10 cellular contexts compared by ENCODE assay signal in genomic region chr5:43231977-43232376, GRCh38. TPM values are rescaled to one million over a fixed set of nuclear protein-coding genes. Genes with fewer than 3 reads are reported as not detected.
DNase-seq lines count a peak whose midpoint lies in the region; ATAC-seq and TF ChIP-seq lines count a peak whose summit lies in the region.
"Had no signal": no experiment of that assay in that cellular context is flagged by ENCODE, and none has a peak within 500 bp of the region (broad histone marks: within the 10 kb centered on the region; RNA-seq: fewer than 3 reads in every experiment).

No MANE protein-coding gene starts in this region.

- H3K4me1 ChIP-seq in Loucy (ENCODE audit: insufficient read depth, low read length, poor library complexity, severe bottlenecking) (peaks cover 4% of the 10 kb centered on the region), uterus (no peaks in the 10 kb centered on the region)

- in situ Hi-C loops in brain microvascular endothelial cell (cut with HindIII; ENCODE audit: low pct_ligation_motif_present, low sequenced_read_pairs) = no loop called here

- H2AFZ ChIP-seq in Loucy (ENCODE audit: low read length) = peak overlapping the region; percentile 62; the same call in 1 of the 2 replicates

- H3F3A ChIP-seq in Loucy (ENCODE audit: low read depth) = no peaks in the 10 kb centered on the region

- H3K79me2 ChIP-seq in Loucy (ENCODE audit: insufficient read depth, low read length) = no peaks in the 10 kb centered on the region

- no peaks in the 10 kb centered on the region for H3K9me2 ChIP-seq in Loucy (replicated peaks; ENCODE audit: low read depth, low read length)

- H3K4me2 ChIP-seq in Loucy (ENCODE audit: low read depth, low read length, poor library complexity, severe bottlenecking) = no peak overlapping the region

- H3K4me1 Mint-ChIP-seq in activated CD8-positive, alpha-beta memory T cell treated with anti-CD3 and anti-CD28 coated beads, Interleukin-2, amount 10 ng/mL, durations not matched to agents 7 days and 5 days = peaks cover 5% of the 10 kb centered on the region
- H3K4me1 Mint-ChIP-seq: naive B cell had no signal

- H3K27me3 Mint-ChIP-seq in activated CD8-positive, alpha-beta memory T cell treated with anti-CD3 and anti-CD28 coated beads, Interleukin-2, amount 10 ng/mL, durations not matched to agents 7 days and 5 days = no peaks in the 10 kb centered on the region
- H3K27me3 Mint-ChIP-seq: naive B cell, T-cell had no signal

- H3K9ac ChIP-seq in Loucy (ENCODE audit: low read depth, low read length, poor library complexity, severe bottlenecking) = no peak overlapping the region

- no peak overlapping the region for H3K27ac Mint-ChIP-seq in activated CD8-positive, alpha-beta memory T cell treated with anti-CD3 and anti-CD28 coated beads, Interleukin-2, amount 10 ng/mL, durations not matched to agents 7 days and 5 days
- H3K27ac Mint-ChIP-seq: T-cell had no signal

- H3K36me3 Mint-ChIP-seq in activated CD8-positive, alpha-beta memory T cell treated with anti-CD3 and anti-CD28 coated beads, Interleukin-2, amount 10 ng/mL, durations not matched to agents 7 days and 5 days = no peaks in the 10 kb centered on the region
- H3K36me3 Mint-ChIP-seq: naive B cell, T-cell had no signal

- TF ChIP-seq POLR2A in uterus (IDR thresholded peaks at IDR 0.05) = no peak

- H3K9me3 ChIP-seq in Loucy (ENCODE audit: insufficient read depth, low read depth, low read length) = no peaks in the 10 kb centered on the region
- H3K9me3 ChIP-seq in uterus = no peaks in the 10 kb centered on the region

- ATAC-seq in activated CD8-positive, alpha-beta memory T cell treated with anti-CD3 and anti-CD28 coated beads, Interleukin-2, amount 10 ng/mL, durations not matched to agents 7 days and 5 days = peak; percentile 9
- ATAC-seq in GM21619 (IDR thresholded peaks at IDR 0.05; ENCODE audit: unreplicated experiment) (no peak), HG03354 (IDR thresholded peaks at IDR 0.05; ENCODE audit: poor library complexity, severe bottlenecking, unreplicated experiment) (no peak)
- ATAC-seq: T-cell had no signal

- H3K4me3 Mint-ChIP-seq in activated CD8-positive, alpha-beta memory T cell treated with anti-CD3 and anti-CD28 coated beads, Interleukin-2, amount 10 ng/mL, durations not matched to agents 7 days and 5 days = no peak overlapping the region
- H3K4me3 Mint-ChIP-seq: naive B cell, T-cell had no signal

- no peak overlapping the region for H3K4me3 ChIP-seq in Loucy (ENCODE audit: low read length, poor library complexity, severe bottlenecking)
- no peak overlapping the region for H3K4me3 ChIP-seq in brain microvascular endothelial cell (ENCODE audit: low read depth, low read length)
- H3K4me3 ChIP-seq in uterus = no peak overlapping the region

- H3K9me3 Mint-ChIP-seq in activated CD8-positive, alpha-beta memory T cell treated with anti-CD3 and anti-CD28 coated beads, Interleukin-2, amount 10 ng/mL, durations not matched to agents 7 days and 5 days (ENCODE audit: low read depth) = no peaks in the 10 kb centered on the region
- H3K9me3 Mint-ChIP-seq: naive B cell, T-cell had no signal

- H3K36me3 ChIP-seq in Loucy (ENCODE audit: insufficient read depth, low read length) (no peaks in the 10 kb centered on the region), brain microvascular endothelial cell (replicated peaks) (no peaks in the 10 kb centered on the region), uterus (no peaks in the 10 kb centered on the region)

- CTCF ChIA-PET in activated CD8-positive, alpha-beta memory T cell treated with anti-CD3 and anti-CD28 coated beads, Interleukin-2, amount 10 ng/mL, durations not matched to agents 7 days and 5 days (lab: Charles Lee) = interaction anchor here (0.5 to 4.3 kb wide), 3 partner anchors 74 to 1750 kb away, joined by 3 to 14 read pairs (median 9); no protein-coding TSS in a partner anchor

- H4K20me1 ChIP-seq in Loucy (ENCODE audit: insufficient read depth, low read length, poor library complexity, severe bottlenecking) = no peaks in the 10 kb centered on the region

- peak; percentile 65 for TF ChIP-seq CTCF in Loucy (conservative IDR thresholded peaks at IDR 0.05; ENCODE audit: low read length)
- TF ChIP-seq CTCF in brain microvascular endothelial cell (IDR thresholded peaks at IDR 0.05; ENCODE audit: low read depth, low read length, missing control alignments) = peak; percentile 34
- TF ChIP-seq CTCF in uterus (IDR thresholded peaks at IDR 0.05) = no peak

- no peak overlapping the region for H3K27ac ChIP-seq in brain microvascular endothelial cell
- H3K27ac ChIP-seq in uterus = no peak overlapping the region

- intact Hi-C loops in uterus (cut with DNase I; ENCODE audit: low total_unique reads) = no loop called here

- DNase-seq in activated CD8-positive, alpha-beta memory T cell treated with anti-CD3 and anti-CD28 coated beads, Interleukin-2, amount 10 ng/mL, durations not matched to agents 7 days and 5 days = no peak
- DNase-seq in activated CD8-positive, alpha-beta memory T cell treated with anti-CD3 and anti-CD28 coated beads, Interleukin-2, amount 50 U/mL, for 48 hours = no peak
- peak; percentile 4 for DNase-seq in brain microvascular endothelial cell
- DNase-seq in stimulated activated CD4-positive, alpha-beta T cell treated with anti-CD3 and anti-CD28 coated beads, Interleukin-4, amount 100 ng/mL, for 1 hour = peak; percentile 11
- no peak for DNase-seq in uterus
- DNase-seq: naive B cell had no signal

- H3K27me3 ChIP-seq in Loucy (ENCODE audit: insufficient read depth, low read length, poor library complexity, severe bottlenecking) = no peaks in the 10 kb centered on the region
- H3K27me3 ChIP-seq in brain microvascular endothelial cell (replicated peaks) = no peaks in the 10 kb centered on the region
- H3K27me3 ChIP-seq in uterus = no peaks in the 10 kb centered on the region

RNA-seq across cellular contexts. Expression of gene NIM1K, which starts 40.0 kb away (rescaled TPM):
- under 1 TPM; 0.50 to 0.66 TPM for total RNA-seq in activated CD8-positive, alpha-beta memory T cell treated with anti-CD3 and anti-CD28 coated beads, Interleukin-2, amount 10 ng/mL, durations not matched to agents 7 days and 5 days
- total RNA-seq in uterus = under 1 TPM in 3 of 4 donors, not detected in 1; 0.26 to 0.79 (median 0.35) TPM

Comparison
In these comparisons a context has a peak if more than half of its experiments do, and no peak if none do; other contexts are left out.
1. DNase-seq: peak in brain microvascular endothelial cell (single experiment) and stimulated activated CD4-positive, alpha-beta T cell treated with anti-CD3 and anti-CD28 coated beads, Interleukin-4, amount 100 ng/mL, for 1 hour (single experiment); none in activated CD8-positive, alpha-beta memory T cell treated with anti-CD3 and anti-CD28 coated beads, Interleukin-2, amount 10 ng/mL, durations not matched to agents 7 days and 5 days (single experiment), activated CD8-positive, alpha-beta memory T cell treated with anti-CD3 and anti-CD28 coated beads, Interleukin-2, amount 50 U/mL, for 48 hours (single experiment) and uterus (0 of 2).
2. CTCF ChIP-seq: peak in Loucy (single experiment) and brain microvascular endothelial cell (single experiment); none in uterus (0 of 4).